ENCODE assay signal across 2 cellular contexts in the genomic region with DNA sequence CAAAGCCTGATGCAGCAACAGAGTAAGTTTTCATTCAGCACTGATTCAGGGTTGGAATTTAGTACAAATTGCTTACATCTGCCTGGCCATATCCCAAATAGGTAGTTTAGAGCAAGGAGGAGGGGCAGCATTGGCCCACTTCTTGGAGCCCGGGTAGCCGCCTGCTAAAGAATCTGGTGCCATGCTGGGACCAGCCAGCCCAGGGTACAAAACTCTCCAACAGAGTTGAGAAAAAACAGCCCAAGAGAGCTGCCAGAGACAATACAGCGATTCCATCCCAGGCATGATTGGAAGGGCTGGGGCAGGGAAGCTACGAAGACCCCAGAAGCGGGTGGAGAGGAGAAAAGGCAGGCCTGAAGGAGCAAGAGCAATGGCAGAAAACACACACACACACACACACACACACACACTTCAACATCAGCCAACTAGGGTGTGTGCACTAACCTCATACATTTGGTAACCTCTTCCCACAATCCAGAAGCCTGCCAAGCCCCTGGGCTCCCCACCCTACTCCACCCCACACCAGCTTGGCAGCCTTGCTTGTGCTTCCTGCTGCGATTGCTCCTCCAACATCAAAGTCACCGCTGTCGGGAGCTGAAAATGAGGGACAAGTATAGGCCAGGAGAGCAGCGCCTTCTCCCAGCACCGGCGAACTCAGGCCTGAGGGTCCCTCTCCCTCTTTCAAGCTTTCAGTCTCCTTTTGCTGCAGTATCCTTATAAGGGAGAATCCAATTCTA.
TF ChIP-seq lines count a peak whose summit lies in the region.

No MANE protein-coding gene starts in this region.

TF ChIP-seq in HCT116, 20 proteins besides CTCF, POLR2A, EP300 and RAD21:
- TF ChIP-seq TCF7L2 (IDR thresholded peaks at IDR 0.05; ENCODE audit: borderline replicate concordance, extremely low read depth, insufficient read depth, insufficient read length) (peak; percentile 98), SIN3A (IDR thresholded peaks at IDR 0.05; ENCODE audit: low read depth) (0 out of 2 replicates have a peak, but pooled peaks have one; percentile 27), ELF1 (IDR thresholded peaks at IDR 0.05; ENCODE audit: borderline replicate concordance, low read depth) (no peak), POLR2AphosphoS5 (IDR thresholded peaks at IDR 0.05; ENCODE audit: low read depth, low read length) (no peak), CBX3 (IDR thresholded peaks at IDR 0.05; ENCODE audit: low read depth) (peak; percentile 27)

TF ChIP-seq in H1, 55 proteins besides CTCF, POLR2A, EP300 and RAD21:
- TF ChIP-seq KDM1A (IDR thresholded peaks at IDR 0.05; ENCODE audit: borderline replicate concordance, low read length) (no peak), MAX (IDR thresholded peaks at IDR 0.05) (no peak), GTF2F1 (IDR thresholded peaks at IDR 0.05; ENCODE audit: borderline replicate concordance, low read depth, low read length) (no peak), ZNF274 (IDR thresholded peaks at IDR 0.05; ENCODE audit: borderline replicate concordance, extremely low read depth, low read length) (no peak), SP1 (IDR thresholded peaks at IDR 0.05; ENCODE audit: low read depth, low read length) (no peak), ATF2 (IDR thresholded peaks at IDR 0.05; ENCODE audit: low read length) (no peak), EZH2 (IDR thresholded peaks at IDR 0.05; ENCODE audit: low read depth, low read length, severe bottlenecking) (no peak), RXRA (IDR thresholded peaks at IDR 0.05; ENCODE audit: insufficient read depth, low read depth, low read length) (no peak), TAF1 (IDR thresholded peaks at IDR 0.05; ENCODE audit: low read depth, low read length) (no peak), JUN (IDR thresholded peaks at IDR 0.05; ENCODE audit: low read depth, low read length) (no peak)
- TF ChIP-seq, protein P1, sequence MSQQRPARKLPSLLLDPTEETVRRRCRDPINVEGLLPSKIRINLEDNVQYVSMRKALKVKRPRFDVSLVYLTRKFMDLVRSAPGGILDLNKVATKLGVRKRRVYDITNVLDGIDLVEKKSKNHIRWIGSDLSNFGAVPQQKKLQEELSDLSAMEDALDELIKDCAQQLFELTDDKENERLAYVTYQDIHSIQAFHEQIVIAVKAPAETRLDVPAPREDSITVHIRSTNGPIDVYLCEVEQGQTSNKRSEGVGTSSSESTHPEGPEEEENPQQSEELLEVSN (IDR thresholded peaks at IDR 0.05), result no peak
TF ChIP-seq in H1: peak in this region for 0.
